ENCODE assay signal across 1 cellular context in genomic region chr22:29343313-29343805, GRCh38.
TF ChIP-seq lines count a peak whose summit lies in the region.

No MANE protein-coding gene starts in this region.

TF ChIP-seq in H1, 55 proteins besides CTCF, POLR2A, EP300 and RAD21:
- TF ChIP-seq SP2 (IDR thresholded peaks at IDR 0.05; ENCODE audit: low read length) (no peak), KDM1A (IDR thresholded peaks at IDR 0.05; ENCODE audit: borderline replicate concordance, low read length) (no peak), NRF1 (IDR thresholded peaks at IDR 0.05; ENCODE audit: low read depth, low read length) (no peak), SAP30 (IDR thresholded peaks at IDR 0.05; ENCODE audit: insufficient read depth, insufficient replicate concordance, low read length) (no peak), GABPA (IDR thresholded peaks at IDR 0.05; ENCODE audit: borderline replicate concordance, insufficient read depth, low read length) (no peak), MAFK (IDR thresholded peaks at IDR 0.05; ENCODE audit: low read depth, low read length) (no peak), JUND (IDR thresholded peaks at IDR 0.05; ENCODE audit: low read length) (no peak), FOSL1 (IDR thresholded peaks at IDR 0.05; ENCODE audit: insufficient read depth, low read depth, low read length) (no peak), USF2 (IDR thresholded peaks at IDR 0.05; ENCODE audit: low read length) (no peak), ZNF274 (IDR thresholded peaks at IDR 0.05; ENCODE audit: borderline replicate concordance, extremely low read depth, low read length) (no peak), TEAD4 (IDR thresholded peaks at IDR 0.05; ENCODE audit: low read depth, low read length) (no peak), TBP (IDR thresholded peaks at IDR 0.05; ENCODE audit: low read depth, low read length) (no peak), TAF1 (IDR thresholded peaks at IDR 0.05; ENCODE audit: low read depth, low read length) (no peak), PHF8 (conservative IDR thresholded peaks at IDR 0.05; ENCODE audit: low read depth, low read length) (no peak)
